Comparison of ENCODE assay signal across 1 cellular context in genomic region chr17:50129303-50129945, GRCh38.
TF ChIP-seq lines count a peak whose summit lies in the region.

No MANE protein-coding gene starts in this region.

TF ChIP-seq in HEK293, 187 proteins besides CTCF, POLR2A, EP300 and RAD21 (continued from another document and continues in another):
- TF ChIP-seq ZNF596 (tag by site-specific recombination; IDR thresholded peaks at IDR 0.05) (peak; percentile 92), TSHZ1 (tag by site-specific recombination; IDR thresholded peaks at IDR 0.05; ENCODE audit: borderline replicate concordance) (peak; percentile 70), ZNF19 (tag by site-specific recombination; IDR thresholded peaks at IDR 0.05; ENCODE audit: low read depth) (no peak), ZBTB21 (tag by site-specific recombination; IDR thresholded peaks at IDR 0.05) (no peak; the same call in 1 of the 2 replicates), ZFP37 (tag by site-specific recombination; IDR thresholded peaks at IDR 0.05) (no peak), ZBTB48 (tag by site-specific recombination; IDR thresholded peaks at IDR 0.05) (peak; percentile 2; the same call in 1 of the 2 replicates), ZNF843 (tag by site-specific recombination; IDR thresholded peaks at IDR 0.05) (no peak), ZNF292 (tag by site-specific recombination; IDR thresholded peaks at IDR 0.05; ENCODE audit: borderline replicate concordance, low read depth) (no peak), ZNF585B (tag by site-specific recombination; IDR thresholded peaks at IDR 0.05) (no peak), ZNF140 (tag by site-specific recombination; IDR thresholded peaks at IDR 0.05) (no peak), ZNF221 (tag by site-specific recombination; IDR thresholded peaks at IDR 0.05; ENCODE audit: borderline replicate concordance) (no peak), ZFHX2 (tag by site-specific recombination; conservative IDR thresholded peaks at IDR 0.05) (peak; percentile 88), ZNF324 (tag by site-specific recombination; IDR thresholded peaks at IDR 0.05) (0 out of 2 replicates have a peak, but pooled peaks have one; percentile 24), ZNF133 (tag by site-specific recombination; IDR thresholded peaks at IDR 0.05) (no peak), ZNF146 (tag by site-specific recombination; IDR thresholded peaks at IDR 0.05) (no peak), ZNF76 (tag by site-specific recombination; IDR thresholded peaks at IDR 0.05; ENCODE audit: borderline replicate concordance, low read depth) (peak; percentile 62; the same call in 1 of the 2 replicates), ZNF645 (tag by site-specific recombination; IDR thresholded peaks at IDR 0.05) (no peak), ZBTB49 (tag by site-specific recombination; IDR thresholded peaks at IDR 0.05; ENCODE audit: low read depth) (no peak), ZEB2 (tag by site-specific recombination; IDR thresholded peaks at IDR 0.05) (no peak), ZBTB17 (tag by site-specific recombination; IDR thresholded peaks at IDR 0.05) (0 out of 2 replicates have a peak, but pooled peaks have one; percentile 18), KLF16 (tag by site-specific recombination; IDR thresholded peaks at IDR 0.05) (peak; percentile 84), ZNF433 (tag by site-specific recombination; IDR thresholded peaks at IDR 0.05; ENCODE audit: low read depth) (no peak), ZNF544 (tag by site-specific recombination; IDR thresholded peaks at IDR 0.05) (no peak), ZNF37A (tag by site-specific recombination; IDR thresholded peaks at IDR 0.05) (no peak), REST (tag by site-specific recombination; IDR thresholded peaks at IDR 0.05) (no peak), ZNF610 (tag by site-specific recombination; IDR thresholded peaks at IDR 0.05; ENCODE audit: borderline replicate concordance) (no peak), ZNF692 (tag by site-specific recombination; IDR thresholded peaks at IDR 0.05) (no peak), ZNF335 (tag by site-specific recombination; conservative IDR thresholded peaks at IDR 0.05) (peak; percentile 37), ZFP41 (tag by site-specific recombination; IDR thresholded peaks at IDR 0.05; ENCODE audit: borderline replicate concordance) (no peak), ZNF138 (tag by site-specific recombination; IDR thresholded peaks at IDR 0.05; ENCODE audit: borderline replicate concordance) (no peak), ZNF529 (tag by site-specific recombination; IDR thresholded peaks at IDR 0.05; ENCODE audit: insufficient replicate concordance) (no peak), ZNF132 (tag by site-specific recombination; IDR thresholded peaks at IDR 0.05; ENCODE audit: borderline replicate concordance) (no peak), ZNF626 (tag by site-specific recombination; IDR thresholded peaks at IDR 0.05) (no peak), ZNF174 (tag by site-specific recombination; IDR thresholded peaks at IDR 0.05) (no peak), ZSCAN30 (tag by site-specific recombination; IDR thresholded peaks at IDR 0.05) (no peak), ZNF398 (tag by site-specific recombination; IDR thresholded peaks at IDR 0.05) (peak; percentile 95), PBX3 (CRISPR knock-in tag; IDR thresholded peaks at IDR 0.05) (no peak), ZNF571 (tag by site-specific recombination; IDR thresholded peaks at IDR 0.05) (no peak), MEIS1 (CRISPR knock-in tag; IDR thresholded peaks at IDR 0.05; ENCODE audit: borderline replicate concordance) (no peak), SP2 (tag by site-specific recombination; IDR thresholded peaks at IDR 0.05) (no peak), OVOL3 (tag by site-specific recombination; IDR thresholded peaks at IDR 0.05) (no peak), ZBTB44 (tag by site-specific recombination; IDR thresholded peaks at IDR 0.05) (no peak), ZNF280C (tag by site-specific recombination; IDR thresholded peaks at IDR 0.05) (no peak), KLF10 (tag by site-specific recombination; IDR thresholded peaks at IDR 0.05) (no peak), ZNF600 (tag by site-specific recombination; IDR thresholded peaks at IDR 0.05) (no peak), ZNF214 (tag by site-specific recombination; IDR thresholded peaks at IDR 0.05; ENCODE audit: borderline replicate concordance) (no peak)
